In genomic region chr10:74417397-74417796, GRCh38 we compare ENCODE assay signal across 21 cellular contexts.
"Had no signal": no experiment of that assay in that cellular context is flagged by ENCODE, and none has a peak within 500 bp of the region (broad histone marks: within the 10 kb centered on the region; RNA-seq: fewer than 3 reads in every experiment).

No MANE protein-coding gene starts in this region.

- H3K4me1 ChIP-seq: tibial nerve had no signal

- ATAC-seq: esophagus mucosa; naive thymus-derived CD8-positive, alpha-beta T cell; stimulated activated effector memory CD8-positive, alpha-beta T cell treated with anti-CD3 and anti-CD28 coated beads, Interleukin-12 subunit alpha, Interleukin-12 subunit beta, amount 100 ng/mL, for 72 hours; stimulated activated naive CD8-positive, alpha-beta T cell treated with anti-CD3 and anti-CD28 coated beads, Interleukin-15, amount 100 ng/mL, for 72 hours; WTC11 had no signal

- H3K27me3 Mint-ChIP-seq: activated naive CD4-positive, alpha-beta T cell treated with anti-CD3 and anti-CD28 coated beads, Interleukin-2, amount 50 U/mL, for 24 hours; dendritic cell treated with granulocyte-macrophage colony-stimulating factor and Interleukin-4, amounts not matched to agents 40 ng/mL and 50 ng/mL, for 4 days; naive thymus-derived CD8-positive, alpha-beta T cell; stimulated activated naive CD8-positive, alpha-beta T cell treated with anti-CD3 and anti-CD28 coated beads, Interleukin-15, amount 100 ng/mL, for 72 hours had no signal

- H3K27me3 ChIP-seq: body of pancreas, right lobe of liver, tibial nerve had no signal

- H3K4me3 ChIP-seq: body of pancreas, left ventricle myocardium inferior, right lobe of liver, skin epidermis, tibial nerve had no signal

- H3K27ac ChIP-seq: left ventricle myocardium inferior, skin epidermis had no signal

- H3K4me3 Mint-ChIP-seq: activated naive CD4-positive, alpha-beta T cell treated with anti-CD3 and anti-CD28 coated beads, Interleukin-2, amount 50 U/mL, for 24 hours; dendritic cell treated with granulocyte-macrophage colony-stimulating factor and Interleukin-4, amounts not matched to agents 40 ng/mL and 50 ng/mL, for 4 days; naive thymus-derived CD8-positive, alpha-beta T cell; stimulated activated effector memory CD8-positive, alpha-beta T cell treated with anti-CD3 and anti-CD28 coated beads, Interleukin-12 subunit alpha, Interleukin-12 subunit beta, amount 100 ng/mL, for 72 hours; stimulated activated naive CD8-positive, alpha-beta T cell treated with anti-CD3 and anti-CD28 coated beads, Interleukin-15, amount 100 ng/mL, for 72 hours had no signal

- H3K9me3 Mint-ChIP-seq: dendritic cell treated with granulocyte-macrophage colony-stimulating factor and Interleukin-4, amounts not matched to agents 40 ng/mL and 50 ng/mL, for 4 days; naive thymus-derived CD8-positive, alpha-beta T cell; stimulated activated effector memory CD8-positive, alpha-beta T cell treated with anti-CD3 and anti-CD28 coated beads, Interleukin-12 subunit alpha, Interleukin-12 subunit beta, amount 100 ng/mL, for 72 hours; stimulated activated naive CD8-positive, alpha-beta T cell treated with anti-CD3 and anti-CD28 coated beads, Interleukin-15, amount 100 ng/mL, for 72 hours had no signal

- DNase-seq: activated gamma-delta T cell treated with Interleukin-2 at 50 U/mL for 16 hours; activated T-cell treated with anti-CD3 and anti-CD28 coated beads, Interleukin-2, amount 50 U/mL, for 1 hour; body of pancreas; effector CD4-positive, alpha-beta T cell; foreskin melanocyte; hippocampal formation; left ventricle myocardium inferior; naive thymus-derived CD8-positive, alpha-beta T cell; posterior cingulate gyrus; right lobe of liver; stimulated activated CD4-positive, alpha-beta T cell treated with anti-CD3 and anti-CD28 coated beads, Interleukin-2, amount 100 ng/mL, for 24 hours; stimulated activated naive CD8-positive, alpha-beta T cell treated with anti-CD3 and anti-CD28 coated beads, Interleukin-15, amount 100 ng/mL, for 72 hours; T1000 had no signal

- H3K36me3 ChIP-seq: right lobe of liver had no signal

- FAIRE-seq: endothelial cell of umbilical vein had no signal

- H3K4me1 Mint-ChIP-seq: stimulated activated effector memory CD8-positive, alpha-beta T cell treated with anti-CD3 and anti-CD28 coated beads, Interleukin-12 subunit alpha, Interleukin-12 subunit beta, amount 100 ng/mL, for 72 hours had no signal

- H3K27ac Mint-ChIP-seq: activated naive CD4-positive, alpha-beta T cell treated with anti-CD3 and anti-CD28 coated beads, Interleukin-2, amount 50 U/mL, for 24 hours; dendritic cell treated with granulocyte-macrophage colony-stimulating factor and Interleukin-4, amounts not matched to agents 40 ng/mL and 50 ng/mL, for 4 days; stimulated activated effector memory CD8-positive, alpha-beta T cell treated with anti-CD3 and anti-CD28 coated beads, Interleukin-12 subunit alpha, Interleukin-12 subunit beta, amount 100 ng/mL, for 72 hours; stimulated activated naive CD8-positive, alpha-beta T cell treated with anti-CD3 and anti-CD28 coated beads, Interleukin-15, amount 100 ng/mL, for 72 hours had no signal
